In genomic region chr3:46971742-46972141, GRCh38 we compare ENCODE assay signal across 9 cellular contexts. TPM values are rescaled to one million over a fixed set of nuclear protein-coding genes. Genes with fewer than 3 reads are reported as not detected.
DNase-seq lines count a peak whose midpoint lies in the region; ATAC-seq and TF ChIP-seq lines count a peak whose summit lies in the region.
"Had no signal": no experiment of that assay in that cellular context is flagged by ENCODE, and none has a peak within 500 bp of the region (broad histone marks: within the 10 kb centered on the region; RNA-seq: fewer than 3 reads in every experiment).

No MANE protein-coding gene starts in this region.

- H3K36me3 ChIP-seq in NT2/D1 (ENCODE audit: insufficient read depth, insufficient read length, low read length): peaks cover 56% of the 10 kb centered on the region

- H3K4me1 ChIP-seq in NT2/D1 (ENCODE audit: insufficient read depth, insufficient read length): peaks cover 7% of the 10 kb centered on the region

- no peak for ATAC-seq in activated T-cell treated with anti-CD3 and anti-CD28 coated beads, Interleukin-2, amount 50 U/mL, for 4 hours
- no peak for ATAC-seq in stimulated activated effector memory CD8-positive, alpha-beta T cell treated with anti-CD3 and anti-CD28 coated beads, Interleukin-12 subunit alpha, Interleukin-12 subunit beta, amount 100 ng/mL, for 72 hours
- ATAC-seq in GM18870 (IDR thresholded peaks at IDR 0.05; ENCODE audit: unreplicated experiment): no peak

- no peaks in the 10 kb centered on the region for H3K9me3 ChIP-seq in NT2/D1 (ENCODE audit: insufficient read depth, low read length)

- no peak for TF ChIP-seq CTCF in chondrocyte (IDR thresholded peaks at IDR 0.05)

- no peaks in the 10 kb centered on the region for H3K27me3 Mint-ChIP-seq in activated T-cell treated with anti-CD3 and anti-CD28 coated beads, Interleukin-2, amount 50 U/mL, for 4 hours (ENCODE audit: low read depth)
- no peaks in the 10 kb centered on the region for H3K27me3 Mint-ChIP-seq in chondrocyte (ENCODE audit: low read depth)

- no peak for DNase-seq in activated T-cell treated with anti-CD3 and anti-CD28 coated beads, Interleukin-2, amount 50 U/mL, for 4 hours
- no peak for DNase-seq in activated T-cell treated with anti-CD3 and anti-CD28 coated beads for 4 hours
- no peak for DNase-seq in NT2/D1 (ENCODE audit: low read depth, low spot score)
- no peak for DNase-seq in chondrocyte (ENCODE audit: low spot score)
- no peak for DNase-seq in stimulated activated effector memory CD8-positive, alpha-beta T cell treated with anti-CD3 and anti-CD28 coated beads, Interleukin-12 subunit alpha, Interleukin-12 subunit beta, amount 100 ng/mL, for 72 hours (ENCODE audit: low spot score in 2 of 2)
- no peak for DNase-seq in mucosa of gallbladder (ENCODE audit: low spot score)
- DNase-seq in NCI-H446 treated with DMSO at 0.1 percent for 48 hours (lab: John Stamatoyannopoulos, UW): no peak
- DNase-seq: NCI-H226 had no signal

- peaks cover 33% of the 10 kb centered on the region for H3K36me3 Mint-ChIP-seq in activated T-cell treated with anti-CD3 and anti-CD28 coated beads, Interleukin-2, amount 50 U/mL, for 4 hours (ENCODE audit: insufficient read depth)
- peaks cover 2% of the 10 kb centered on the region for H3K36me3 Mint-ChIP-seq in chondrocyte (ENCODE audit: low read depth)
- H3K36me3 Mint-ChIP-seq in stimulated activated effector memory CD8-positive, alpha-beta T cell treated with anti-CD3 and anti-CD28 coated beads, Interleukin-12 subunit alpha, Interleukin-12 subunit beta, amount 100 ng/mL, for 72 hours: peaks cover 90% of the 10 kb centered on the region

- H3K27me3 ChIP-seq in NT2/D1 (ENCODE audit: insufficient read depth, insufficient read length): no peaks in the 10 kb centered on the region

- H3K4me3 Mint-ChIP-seq in activated T-cell treated with anti-CD3 and anti-CD28 coated beads, Interleukin-2, amount 50 U/mL, for 4 hours: peak overlapping the region; percentile 54
- no peak overlapping the region for H3K4me3 Mint-ChIP-seq in chondrocyte (ENCODE audit: unreplicated experiment)
- H3K4me3 Mint-ChIP-seq in stimulated activated effector memory CD8-positive, alpha-beta T cell treated with anti-CD3 and anti-CD28 coated beads, Interleukin-12 subunit alpha, Interleukin-12 subunit beta, amount 100 ng/mL, for 72 hours: peak overlapping the region; percentile 68

- H3K27ac Mint-ChIP-seq in chondrocyte (ENCODE audit: unreplicated experiment): peak overlapping the region; percentile 39
- peak overlapping the region; percentile 78 for H3K27ac Mint-ChIP-seq in stimulated activated effector memory CD8-positive, alpha-beta T cell treated with anti-CD3 and anti-CD28 coated beads, Interleukin-12 subunit alpha, Interleukin-12 subunit beta, amount 100 ng/mL, for 72 hours

- H3K4me1 Mint-ChIP-seq in activated T-cell treated with anti-CD3 and anti-CD28 coated beads, Interleukin-2, amount 50 U/mL, for 4 hours (ENCODE audit: low read depth): peaks cover 84% of the 10 kb centered on the region
- peaks cover 68% of the 10 kb centered on the region for H3K4me1 Mint-ChIP-seq in chondrocyte (ENCODE audit: low read depth)
- H3K4me1 Mint-ChIP-seq in stimulated activated effector memory CD8-positive, alpha-beta T cell treated with anti-CD3 and anti-CD28 coated beads, Interleukin-12 subunit alpha, Interleukin-12 subunit beta, amount 100 ng/mL, for 72 hours: peaks cover 80% of the 10 kb centered on the region

- no peaks in the 10 kb centered on the region for H3K9me3 Mint-ChIP-seq in activated T-cell treated with anti-CD3 and anti-CD28 coated beads, Interleukin-2, amount 50 U/mL, for 4 hours
- no peaks in the 10 kb centered on the region for H3K9me3 Mint-ChIP-seq in chondrocyte (ENCODE audit: low read depth)
- no peaks in the 10 kb centered on the region for H3K9me3 Mint-ChIP-seq in stimulated activated effector memory CD8-positive, alpha-beta T cell treated with anti-CD3 and anti-CD28 coated beads, Interleukin-12 subunit alpha, Interleukin-12 subunit beta, amount 100 ng/mL, for 72 hours

- H3K9ac ChIP-seq in NT2/D1 (ENCODE audit: insufficient read length, low read depth): peak overlapping the region; percentile 14

- H3K4me3 ChIP-seq in NT2/D1 (ENCODE audit: insufficient read length, low read depth): no peak overlapping the region

RNA-seq across cellular contexts. Expression of gene CCDC12, which starts 4.8 kb away (rescaled TPM):
- total RNA-seq in activated T-cell treated with anti-CD3 and anti-CD28 coated beads, Interleukin-2, amount 50 U/mL, for 4 hours: 10 to 100 TPM; 75.9 to 77.6 (median 76.5) TPM
- 21.8 to 23.3 TPM (median 22.3 TPM) in 3 replicates for total RNA-seq in chondrocyte
- 50.0 TPM for total RNA-seq in mucosa of gallbladder

RNA-seq across cellular contexts. Expression of gene NBEAL2, which starts 7.7 kb away (rescaled TPM):
- total RNA-seq in activated T-cell treated with anti-CD3 and anti-CD28 coated beads, Interleukin-2, amount 50 U/mL, for 4 hours: 10 to 100 TPM; 75.5 to 86.9 (median 80.7) TPM
- total RNA-seq in chondrocyte: 15.9 to 18.1 TPM (median 16.5 TPM) in 3 replicates
- total RNA-seq in mucosa of gallbladder: 150 TPM
